ENCODE assay signal across 2 cellular contexts in genomic region chr7:135761751-135762488, GRCh38.
TF ChIP-seq lines count a peak whose summit lies in the region.

No MANE protein-coding gene starts in this region.

TF ChIP-seq in A549, 52 proteins besides CTCF, POLR2A, EP300 and RAD21 (continued from another document):
- TF ChIP-seq HMGXB4 (CRISPR knock-in tag; IDR thresholded peaks at IDR 0.05; ENCODE audit: borderline replicate concordance), result no peak
- no peak for TF ChIP-seq HES2 (IDR thresholded peaks at IDR 0.05)
- TF ChIP-seq ZC3H11A (IDR thresholded peaks at IDR 0.05), result no peak
- TF ChIP-seq RCOR1 (IDR thresholded peaks at IDR 0.05; ENCODE audit: low read depth, low read length), result no peak
- no peak for TF ChIP-seq FOXS1 (CRISPR knock-in tag; IDR thresholded peaks at IDR 0.05)
- TF ChIP-seq NR3C1 (IDR thresholded peaks at IDR 0.05), result no peak

TF ChIP-seq in liver, 16 proteins besides CTCF, POLR2A, EP300 and RAD21 (continued from another document):
- TF ChIP-seq REST (IDR thresholded peaks at IDR 0.05) (peak; percentile 42), FOXA1 (IDR thresholded peaks at IDR 0.05) (no peak), HNF4G (IDR thresholded peaks at IDR 0.05) (no peak), NR2F2 (IDR thresholded peaks at IDR 0.05) (peak; percentile 99), YY1 (IDR thresholded peaks at IDR 0.05) (peak; percentile 12), MAX (IDR thresholded peaks at IDR 0.05) (peak; percentile 58)
